9 cellular contexts compared by ENCODE assay signal in genomic region chr4:94457692-94458106, GRCh38. TPM values are rescaled to one million over a fixed set of nuclear protein-coding genes. Genes with fewer than 3 reads are reported as not detected.
DNase-seq lines count a peak whose midpoint lies in the region; ATAC-seq and TF ChIP-seq lines count a peak whose summit lies in the region.
"Had no signal": no experiment of that assay in that cellular context is flagged by ENCODE, and none has a peak within 500 bp of the region (broad histone marks: within the 10 kb centered on the region; RNA-seq: fewer than 3 reads in every experiment).

No MANE protein-coding gene starts in this region.

- TF ChIP-seq CTCF in DND-41 (IDR thresholded peaks at IDR 0.05; ENCODE audit: borderline replicate concordance, extremely low read depth, low read length, poor library complexity, severe bottlenecking) (no peak), RWPE2 (IDR thresholded peaks at IDR 0.05; ENCODE audit: poor library complexity, severe bottlenecking) (no peak), cardiac muscle cell (IDR thresholded peaks at IDR 0.05; ENCODE audit: low read depth, low read length) (no peak), colonic mucosa (IDR thresholded peaks at IDR 0.05) (no peak)

- H3K4me1 ChIP-seq in DND-41 (ENCODE audit: insufficient read depth, low read length) (peaks cover 12% of the 10 kb centered on the region), RWPE2 (ENCODE audit: insufficient read depth, poor library complexity, severe bottlenecking) (peaks cover 68% of the 10 kb centered on the region), cardiac muscle cell (ENCODE audit: low read depth) (peaks cover 65% of the 10 kb centered on the region), colonic mucosa (no peaks in the 10 kb centered on the region)

- ATAC-seq in DND-41 (ENCODE audit: insufficient read depth, low read depth) (no peak), RWPE2 (ENCODE audit: low read depth) (no peak), GM18867 (IDR thresholded peaks at IDR 0.05; ENCODE audit: unreplicated experiment) (no peak)

- no peaks in the 10 kb centered on the region for H4K20me1 ChIP-seq in DND-41 (ENCODE audit: insufficient read depth, low read length)

- H3K27me3 ChIP-seq in DND-41 (ENCODE audit: insufficient read depth, low read length, poor library complexity): no peaks in the 10 kb centered on the region
- H3K27me3 ChIP-seq in RWPE2 (ENCODE audit: insufficient read depth, poor library complexity, severe bottlenecking): no peaks in the 10 kb centered on the region
- no peaks in the 10 kb centered on the region for H3K27me3 ChIP-seq in cardiac muscle cell
- H3K27me3 ChIP-seq in colonic mucosa: no peaks in the 10 kb centered on the region

- H3K4me3 ChIP-seq in DND-41 (ENCODE audit: low read depth in 1 of 2, low read length in 2 of 2) (no peak overlapping the region; a peak in 1 of 4 replicates), RWPE2 (ENCODE audit: severe bottlenecking) (no peak overlapping the region), cardiac muscle cell (peak overlapping the region; percentile 32), colonic mucosa (no peak overlapping the region)

- H3K9me3 ChIP-seq in DND-41 (ENCODE audit: insufficient read depth, low read length, severe bottlenecking): no peaks in the 10 kb centered on the region
- no peaks in the 10 kb centered on the region for H3K9me3 ChIP-seq in RWPE2 (ENCODE audit: severe bottlenecking)
- no peaks in the 10 kb centered on the region for H3K9me3 ChIP-seq in cardiac muscle cell (ENCODE audit: low read depth)
- no peaks in the 10 kb centered on the region for H3K9me3 ChIP-seq in colonic mucosa

- peak overlapping the region; percentile 29; the same call in 1 of the 2 replicates for H3K4me2 ChIP-seq in DND-41 (ENCODE audit: insufficient read depth, low read length)

- no peak for DNase-seq in DND-41
- no peak for DNase-seq in RWPE2 (ENCODE audit: low spot score)
- peak; percentile 62 to 83 for DNase-seq in cardiac muscle cell (ENCODE audit: low read depth in 1 of 2, low spot score in 1 of 2)
- DNase-seq in retina: peak; percentile 80
- no peak for DNase-seq in colonic mucosa
- no peak for DNase-seq in NOMO-1 treated with DMSO at 0.1 percent for 48 hours (lab: John Stamatoyannopoulos, UW; ENCODE audit: unreplicated experiment)
- no peak for DNase-seq in NCI-H146 treated with DMSO at 0.1 percent for 48 hours (lab: John Stamatoyannopoulos, UW; ENCODE audit: unreplicated experiment)
- DNase-seq: activated naive CD4-positive, alpha-beta T cell treated with anti-CD3 and anti-CD28 coated beads, Interleukin-2, amount 10 ng/mL, durations not matched to agents 7 days and 5 days had no signal

- no peaks in the 10 kb centered on the region; the same call in 1 of the 2 replicates for H3K79me2 ChIP-seq in DND-41 (ENCODE audit: insufficient read depth, low read length)

- H3K36me3 ChIP-seq in DND-41 (ENCODE audit: insufficient read depth, low read length): no peaks in the 10 kb centered on the region
- H3K36me3 ChIP-seq in RWPE2 (ENCODE audit: low read depth): peaks cover 83% of the 10 kb centered on the region
- peaks cover 16% of the 10 kb centered on the region for H3K36me3 ChIP-seq in cardiac muscle cell
- H3K36me3 ChIP-seq in colonic mucosa: no peaks in the 10 kb centered on the region

- H3K9ac ChIP-seq in DND-41 (ENCODE audit: low read depth, low read length): no peak overlapping the region
- no peak overlapping the region for H3K9ac ChIP-seq in colonic mucosa (ENCODE audit: low read depth in 2 of 2, low read length in 2 of 2)

- no peak overlapping the region for H2AFZ ChIP-seq in DND-41 (ENCODE audit: low read depth, low read length)

- intact Hi-C loops in colonic mucosa (cut with DNase I): loop anchor here (10.0 kb wide), 1 partner anchor 67 kb away; no protein-coding TSS in a partner anchor

- H3K27ac ChIP-seq in DND-41 (ENCODE audit: low read length) (no peak overlapping the region), RWPE2 (ENCODE audit: poor library complexity, severe bottlenecking) (peak overlapping the region; percentile 17), cardiac muscle cell (peak overlapping the region; percentile 93), colonic mucosa (no peak overlapping the region)

RNA-seq across cellular contexts. Expression of gene PDLIM5, which starts 6.0 kb away (rescaled TPM):
- total RNA-seq in cardiac muscle cell: 426 and 434 TPM in 2 replicates
- polyA plus RNA-seq in cardiac muscle cell: 446 and 541 TPM in 2 replicates
- total RNA-seq in colonic mucosa: 100 to 1,000 TPM; 129 to 168 TPM

Comparison
In these comparisons a context has a peak if more than half of its experiments do, and no peak if none do; other contexts are left out.
1. DNase-seq: peak in cardiac muscle cell (2 of 2) and retina (single experiment); none in DND-41 (single experiment), RWPE2 (single experiment), colonic mucosa (single experiment), NOMO-1 treated with DMSO at 0.1 percent for 48 hours (single experiment) and NCI-H146 treated with DMSO at 0.1 percent for 48 hours (single experiment).
2. H3K27ac ChIP-seq: peak in RWPE2 (single experiment) and cardiac muscle cell (single experiment); none in DND-41 (single experiment) and colonic mucosa (single experiment).